In genomic region chr5:38168029-38168428, GRCh38 we compare ENCODE assay signal across 21 cellular contexts.
"Had no signal": no experiment of that assay in that cellular context is flagged by ENCODE, and none has a peak within 500 bp of the region (broad histone marks: within the 10 kb centered on the region; RNA-seq: fewer than 3 reads in every experiment).

No MANE protein-coding gene starts in this region.

- H3K27ac ChIP-seq: brain microvascular endothelial cell, cardiac muscle cell, Peyer's patch, RWPE1 had no signal

- H3K27me3 ChIP-seq: brain microvascular endothelial cell, cardiac muscle cell, Peyer's patch had no signal

- DNase-seq: activated CD4-positive, alpha-beta memory T cell treated with anti-CD3 and anti-CD28 coated beads for 36 hours; activated CD4-positive, alpha-beta T cell treated with anti-CD3 and anti-CD28 coated beads, Interleukin-2, amount 10 ng/mL, durations not matched to agents 7 days and 5 days; activated CD4-positive, CD25-positive, alpha-beta regulatory T cell; activated CD8-positive, alpha-beta memory T cell treated with anti-CD3 and anti-CD28 coated beads for 24 hours; activated gamma-delta T cell treated with Interleukin-2 at 50 U/mL for 16 hours; activated naive CD4-positive, alpha-beta T cell treated with anti-CD3 and anti-CD28 coated beads, Interleukin-2, amount 10 ng/mL, durations not matched to agents 7 days and 5 days; activated naive CD8-positive, alpha-beta T cell treated with anti-CD3 and anti-CD28 coated beads for 36 hours; activated T-cell treated with anti-CD3 and anti-CD28 coated beads, Interleukin-2, amount 50 U/mL, for 4 hours; brain microvascular endothelial cell; KBM-7; NCI-H1048; NCI-H146; NCI-H187 treated with DMSO at 0.1 percent for 48 hours; NCI-H2081 treated with DMSO at 0.1 percent for 48 hours; Peyer's patch; SHP77 treated with DMSO at 0.1 percent for 48 hours; T-helper 17 cell; T-helper 9 cell had no signal

- H3K4me1 ChIP-seq: Peyer's patch had no signal

- H3K9me3 ChIP-seq: Peyer's patch had no signal

- H3K36me3 ChIP-seq: brain microvascular endothelial cell, cardiac muscle cell, Peyer's patch had no signal

- ATAC-seq: activated T-cell treated with anti-CD3 and anti-CD28 coated beads, Interleukin-2, amount 50 U/mL, for 4 hours; activated T-helper 17 cell treated with anti-CD3 and anti-CD28 coated beads, Interleukin-2, amount 50 U/mL, for 72 hours; T-helper 17 cell had no signal

- H3K4me3 ChIP-seq: cardiac muscle cell, Peyer's patch had no signal
